2 cellular contexts compared by ENCODE assay signal in the genomic region with DNA sequence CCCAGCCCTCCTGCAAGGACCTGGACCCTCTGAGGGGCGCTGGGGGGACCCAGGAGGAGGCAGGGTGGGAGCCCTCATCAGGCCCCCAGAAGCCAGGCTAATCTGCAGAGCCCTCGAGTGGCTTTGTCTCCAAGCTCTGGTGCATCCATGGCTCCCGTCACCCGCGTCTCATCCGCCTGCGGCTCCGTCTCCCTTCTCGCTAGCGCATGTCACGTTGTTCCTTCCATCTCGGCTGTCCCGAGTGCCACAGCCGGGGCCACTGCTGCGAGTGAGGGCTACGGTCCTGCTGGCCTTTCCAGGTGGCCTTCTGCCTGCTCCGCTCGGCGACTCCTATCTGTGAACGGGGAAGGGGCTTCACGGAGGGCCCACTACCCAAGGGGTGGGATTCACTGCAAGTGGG.
TF ChIP-seq lines count a peak whose summit lies in the region.

No MANE protein-coding gene starts in this region.

TF ChIP-seq in HepG2, 621 proteins besides CTCF, POLR2A, EP300 and RAD21 (continues in another document):
- TF ChIP-seq ZNF484 (CRISPR knock-in tag; IDR thresholded peaks at IDR 0.05; ENCODE audit: borderline replicate concordance, low read depth) (no peak), DDIT3 (CRISPR knock-in tag; IDR thresholded peaks at IDR 0.05) (no peak), ZNF768 (CRISPR knock-in tag; IDR thresholded peaks at IDR 0.05) (peak; percentile 40; the same call in 1 of the 2 replicates), HMGA1 (CRISPR knock-in tag; conservative IDR thresholded peaks at IDR 0.05) (no peak), AGO2 (optimal IDR thresholded peaks at IDR 0.05; ENCODE audit: low read depth, low read length) (peak; percentile 54), ZBTB38 (CRISPR knock-in tag; IDR thresholded peaks at IDR 0.05) (peak; percentile 48), ZNF460 (CRISPR knock-in tag; IDR thresholded peaks at IDR 0.05; ENCODE audit: borderline replicate concordance) (no peak), ZNF251 (CRISPR knock-in tag; IDR thresholded peaks at IDR 0.05) (no peak), HMG20A (CRISPR knock-in tag; IDR thresholded peaks at IDR 0.05; ENCODE audit: borderline replicate concordance) (no peak), PREB (CRISPR knock-in tag; IDR thresholded peaks at IDR 0.05) (no peak), SNAI1 (CRISPR knock-in tag; IDR thresholded peaks at IDR 0.05; ENCODE audit: borderline replicate concordance) (no peak), RXRA (CRISPR knock-in tag; IDR thresholded peaks at IDR 0.05) (0 out of 2 replicates have a peak, but pooled peaks have one; percentile 21), AHDC1 (CRISPR knock-in tag; IDR thresholded peaks at IDR 0.05; ENCODE audit: borderline replicate concordance) (no peak), ZNF441 (CRISPR knock-in tag; IDR thresholded peaks at IDR 0.05; ENCODE audit: borderline replicate concordance) (no peak), ZNF746 (CRISPR knock-in tag; IDR thresholded peaks at IDR 0.05) (no peak), HOMEZ (CRISPR knock-in tag; IDR thresholded peaks at IDR 0.05; ENCODE audit: low read depth) (no peak)
- TF ChIP-seq, protein P1, sequence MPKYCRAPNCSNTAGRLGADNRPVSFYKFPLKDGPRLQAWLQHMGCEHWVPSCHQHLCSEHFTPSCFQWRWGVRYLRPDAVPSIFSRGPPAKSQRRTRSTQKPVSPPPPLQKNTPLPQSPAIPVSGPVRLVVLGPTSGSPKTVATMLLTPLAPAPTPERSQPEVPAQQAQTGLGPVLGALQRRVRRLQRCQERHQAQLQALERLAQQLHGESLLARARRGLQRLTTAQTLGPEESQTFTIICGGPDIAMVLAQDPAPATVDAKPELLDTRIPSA (CRISPR knock-in tag; IDR thresholded peaks at IDR 0.05; ENCODE audit: borderline replicate concordance): no peak

TF ChIP-seq in H1, 55 proteins besides CTCF, POLR2A, EP300 and RAD21:
- TF ChIP-seq SAP30 (IDR thresholded peaks at IDR 0.05; ENCODE audit: insufficient read depth, insufficient replicate concordance, low read length) (no peak), GABPA (IDR thresholded peaks at IDR 0.05; ENCODE audit: borderline replicate concordance, insufficient read depth, low read length) (no peak)
